Comparison of ENCODE assay signal across 9 cellular contexts in genomic region chr11:33294224-33294623, GRCh38.
"Had no signal": no experiment of that assay in that cellular context is flagged by ENCODE, and none has a peak within 500 bp of the region (broad histone marks: within the 10 kb centered on the region; RNA-seq: fewer than 3 reads in every experiment).

No MANE protein-coding gene starts in this region.

- H3K27ac Mint-ChIP-seq: GM23338, H9, HFFc6 had no signal

- H3K4me3 Mint-ChIP-seq: GM23338, H9, HFFc6 had no signal

- H3K27ac ChIP-seq: HL-60 had no signal

- H3K4me1 Mint-ChIP-seq: GM23338, H9 had no signal

- H3K4me3 ChIP-seq: GM23338, K562 had no signal

- DNase-seq: H9, HCEC 1CT, HFFc6, IMR-90 had no signal

- FAIRE-seq: H1, H54, K562 had no signal

- ATAC-seq: GM23338, K562 had no signal
